ENCODE assay signal across 11 cellular contexts in genomic region chr1:9320520-9321479, GRCh38. TPM values are rescaled to one million over a fixed set of nuclear protein-coding genes. Genes with fewer than 3 reads are reported as not detected.
A peak's percentile ranks its signal among the peaks of the same experiment; 100 is the strongest.
DNase-seq lines count a peak whose midpoint lies in the region; TF ChIP-seq lines count a peak whose summit lies in the region.
"Had no signal": no experiment of that assay in that cellular context is flagged by ENCODE, and none has a peak within 500 bp of the region (broad histone marks: within the 10 kb centered on the region; RNA-seq: fewer than 3 reads in every experiment).

No MANE protein-coding gene starts in this region.

- H3K27me3 ChIP-seq in muscle layer of colon (ENCODE audit: control insufficient read depth in 1 of 2, insufficient read depth in 2 of 2, low read length in 2 of 2): no peaks in the 10 kb centered on the region
- no peaks in the 10 kb centered on the region for H3K27me3 ChIP-seq in effector memory CD4-positive, alpha-beta T cell (replicated peaks; ENCODE audit: control insufficient read depth, insufficient read depth, low read length, poor library complexity, severe bottlenecking)
- H3K27me3 ChIP-seq: MG63, testis had no signal

- H3K4me1 Mint-ChIP-seq in endothelial cell (ENCODE audit: unreplicated experiment): peaks cover 26% of the 10 kb centered on the region

- peak; percentile 65 for DNase-seq in NCI-H82 (lab: John Stamatoyannopoulos, UW)
- DNase-seq in NCI-H82 treated with DMSO at 0.1 percent for 48 hours (lab: John Stamatoyannopoulos, UW; ENCODE audit: unreplicated experiment): no peak
- no peak for DNase-seq in endothelial cell (ENCODE audit: low spot score)
- DNase-seq in mesenteric fat pad (ENCODE audit: low spot score): no peak
- DNase-seq in stimulated activated CD4-positive, alpha-beta T cell treated with anti-CD3 and anti-CD28 coated beads, Interleukin-4, amount 100 ng/mL, for 24 hours: no peak
- no peak for DNase-seq in NCI-H2029 (lab: John Stamatoyannopoulos, UW)
- no peak for DNase-seq in effector memory CD4-positive, alpha-beta T cell
- DNase-seq: activated CD4-positive, alpha-beta memory T cell treated with anti-CD3 and anti-CD28 coated beads for 36 hours had no signal

- H3K4me1 ChIP-seq in muscle layer of colon (ENCODE audit: insufficient read depth, low read length): peaks cover 80% of the 10 kb centered on the region
- H3K4me1 ChIP-seq in effector memory CD4-positive, alpha-beta T cell (ENCODE audit: control insufficient read depth, insufficient read depth, low read length, poor library complexity, severe bottlenecking): no peaks in the 10 kb centered on the region

- H3K27me3 Mint-ChIP-seq in endothelial cell (ENCODE audit: unreplicated experiment): peaks cover 17% of the 10 kb centered on the region
- H3K27me3 Mint-ChIP-seq: activated CD4-positive, alpha-beta memory T cell treated with anti-CD3 and anti-CD28 coated beads for 36 hours had no signal

- no peaks in the 10 kb centered on the region for H3K36me3 ChIP-seq in muscle layer of colon (ENCODE audit: insufficient read depth, low read length)
- H3K36me3 ChIP-seq in effector memory CD4-positive, alpha-beta T cell (ENCODE audit: control insufficient read depth, insufficient read depth, low read length): no peaks in the 10 kb centered on the region
- H3K36me3 ChIP-seq: MG63 had no signal

- peak overlapping the region; percentile 61 for H3K27ac Mint-ChIP-seq in endothelial cell (ENCODE audit: unreplicated experiment)
- H3K27ac Mint-ChIP-seq: activated CD4-positive, alpha-beta memory T cell treated with anti-CD3 and anti-CD28 coated beads for 36 hours had no signal

- no peaks in the 10 kb centered on the region for H3K9me3 ChIP-seq in muscle layer of colon (ENCODE audit: low read length)
- H3K9me3 ChIP-seq in effector memory CD4-positive, alpha-beta T cell (ENCODE audit: control insufficient read depth, low read length): no peaks in the 10 kb centered on the region
- H3K9me3 ChIP-seq: MG63, testis had no signal

- no peaks in the 10 kb centered on the region for H3K9me3 Mint-ChIP-seq in endothelial cell (ENCODE audit: unreplicated experiment)
- H3K9me3 Mint-ChIP-seq: activated CD4-positive, alpha-beta memory T cell treated with anti-CD3 and anti-CD28 coated beads for 36 hours had no signal

- TF ChIP-seq CTCF in endothelial cell (IDR thresholded peaks at IDR 0.05; ENCODE audit: unreplicated experiment): no peak

- H3K36me3 Mint-ChIP-seq in endothelial cell (ENCODE audit: low read depth, unreplicated experiment): peaks cover 3% of the 10 kb centered on the region
- H3K36me3 Mint-ChIP-seq: activated CD4-positive, alpha-beta memory T cell treated with anti-CD3 and anti-CD28 coated beads for 36 hours had no signal

- H3K4me3 ChIP-seq in muscle layer of colon (ENCODE audit: low read depth in 1 of 2, low read length in 2 of 2): peak overlapping the region in 1 of 2 donors; percentile 39
- no peak overlapping the region for H3K4me3 ChIP-seq in effector memory CD4-positive, alpha-beta T cell (ENCODE audit: insufficient read depth, low read depth, low read length, poor library complexity, severe bottlenecking)
- H3K4me3 ChIP-seq: MG63, testis had no signal

- peak overlapping the region; percentile 70 for H3K27ac ChIP-seq in muscle layer of colon (ENCODE audit: low read depth, low read length)
- no peak overlapping the region for H3K27ac ChIP-seq in effector memory CD4-positive, alpha-beta T cell (ENCODE audit: insufficient read depth, low read length, poor library complexity, severe bottlenecking)
- H3K27ac ChIP-seq: testis had no signal

- H3K9ac ChIP-seq in muscle layer of colon (ENCODE audit: low read length): peak overlapping the region; percentile 51

- H3K4me3 Mint-ChIP-seq in endothelial cell (ENCODE audit: unreplicated experiment): no peak overlapping the region
- H3K4me3 Mint-ChIP-seq: activated CD4-positive, alpha-beta memory T cell treated with anti-CD3 and anti-CD28 coated beads for 36 hours had no signal

RNA-seq across cellular contexts. Expression of gene SPSB1, which starts 28.1 kb away (rescaled TPM):
- total RNA-seq in endothelial cell (ENCODE audit: unreplicated experiment) (8.1 TPM), mesenteric fat pad (48.8 TPM)
